Comparison of ENCODE assay signal across 8 cellular contexts in the genomic region with DNA sequence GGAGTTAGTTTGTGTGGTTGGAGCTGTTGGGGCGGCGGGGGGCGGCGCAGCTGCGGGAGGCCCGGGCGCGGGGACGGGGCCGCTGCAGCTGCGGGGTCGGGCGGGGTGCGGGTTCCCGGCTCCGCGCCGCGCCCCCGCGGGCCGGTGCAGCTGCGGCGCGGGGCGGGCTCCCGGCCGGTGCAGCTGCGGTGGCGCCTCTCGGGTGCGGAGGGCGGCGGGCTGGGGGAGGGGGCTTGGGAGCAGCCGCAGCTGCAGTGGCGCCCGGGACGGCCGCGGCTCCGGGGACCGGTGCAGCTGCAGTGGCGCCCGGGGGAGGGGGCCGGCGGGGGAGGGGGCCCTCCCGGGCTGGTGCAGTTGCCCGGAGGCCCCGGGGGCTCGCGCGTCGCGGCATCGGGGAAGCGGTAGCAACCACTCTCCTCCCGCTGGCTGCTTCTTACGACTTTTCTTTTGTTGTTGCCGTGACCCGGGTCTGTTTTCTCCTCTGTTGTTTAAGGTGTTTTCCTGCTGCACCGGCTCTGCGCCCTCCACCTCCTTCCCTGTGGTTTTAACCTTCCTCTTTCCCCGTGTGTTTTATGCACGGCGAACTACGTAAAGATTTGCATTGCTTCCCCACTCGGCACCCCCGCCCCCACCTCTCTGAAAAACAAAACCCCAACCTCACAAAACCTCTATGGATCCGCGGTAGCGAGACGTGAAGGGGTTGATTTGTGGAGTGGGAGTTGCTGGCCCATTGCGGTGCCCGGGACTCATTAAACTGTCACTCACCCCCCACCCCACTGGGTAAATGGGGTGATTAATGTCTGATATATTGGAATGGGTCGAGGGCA. TPM values are rescaled to one million over a fixed set of nuclear protein-coding genes. Genes with fewer than 3 reads are reported as not detected.
DNase-seq lines count a peak whose midpoint lies in the region; ATAC-seq and TF ChIP-seq lines count a peak whose summit lies in the region.

No MANE protein-coding gene starts in this region.

- BruUV-seq in OCI-LY7 (replicated peaks; lab: Mats Ljungman, UMichigan) = no TSS peak

- H3K27me3 ChIP-seq in cardiac muscle cell = peaks cover 2% of the 10 kb centered on the region

- peaks cover 6% of the 10 kb centered on the region; the same call in 1 of the 2 replicates for H3K79me2 ChIP-seq in OCI-LY7 (ENCODE audit: insufficient read depth, low read depth, low read length)

- H3K9me3 ChIP-seq in OCI-LY7 (ENCODE audit: low read length) (no peaks in the 10 kb centered on the region), cardiac muscle cell (ENCODE audit: low read depth) (no peaks in the 10 kb centered on the region)

- peaks cover 7% of the 10 kb centered on the region; the same call in 1 of the 2 replicates for H3K36me3 ChIP-seq in OCI-LY7 (ENCODE audit: insufficient read depth, low read length)
- peaks cover under 1% of the 10 kb centered on the region for H3K36me3 ChIP-seq in cardiac muscle cell

- POLR2A ChIA-PET in OCI-LY7 (lab: Charles Lee) = interaction anchor here (0.7 kb wide), 1 partner anchor 1897 kb away, joined by 3 read pairs; no protein-coding TSS in a partner anchor

- peak; percentile 54 for DNase-seq in 8988T
- DNase-seq in OCI-LY7 (ENCODE audit: low spot score) = peak; percentile 67
- peak; percentile 30 for DNase-seq in activated gamma-delta T cell treated with anti-CD3 and anti-CD28 coated beads, Interleukin-2, amount 50 U/mL, for 16 hours (ENCODE audit: low read depth)
- DNase-seq in cardiac muscle cell (ENCODE audit: low read depth in 1 of 2, low spot score in 1 of 2) = peak; percentile 18 to 66
- DNase-seq in pons (ENCODE audit: low spot score) = peak; percentile 55

- no peaks in the 10 kb centered on the region for H3K9me2 ChIP-seq in OCI-LY7 (ENCODE audit: insufficient read depth, low read length)

- intact Hi-C loops in OCI-LY7 (cut with micrococcal nuclease; ENCODE audit: unreplicated experiment) = loop anchor here (5.0 to 10.0 kb wide), 3 partner anchors 225 to 603 kb away; a partner anchor contains a TSS

- CTCF ChIA-PET in OCI-LY7 (lab: Charles Lee; ENCODE audit: unreplicated experiment) = no interaction called here

- H3K4me1 ChIP-seq in OCI-LY7 (ENCODE audit: insufficient read depth, low read length, poor library complexity, severe bottlenecking) = peaks cover 41% of the 10 kb centered on the region
- H3K4me1 ChIP-seq in cardiac muscle cell (ENCODE audit: low read depth) = peaks cover 34% of the 10 kb centered on the region

- peak overlapping the region; percentile 49 for H3K27ac ChIP-seq in OCI-LY7 (ENCODE audit: low read depth, low read length, poor library complexity, severe bottlenecking)
- no peak overlapping the region for H3K27ac ChIP-seq in cardiac muscle cell

- H2AFZ ChIP-seq in OCI-LY7 (ENCODE audit: low read length) = peak overlapping the region; percentile 31; the same call in 1 of the 2 replicates

- H3K4me3 ChIP-seq in OCI-LY7 (ENCODE audit: low read depth, low read length, poor library complexity, severe bottlenecking) = peak overlapping the region; percentile 79
- peak overlapping the region; percentile 87 for H3K4me3 ChIP-seq in cardiac muscle cell

- ATAC-seq in GM18505 (IDR thresholded peaks at IDR 0.05; ENCODE audit: unreplicated experiment) (no peak), GM19023 (IDR thresholded peaks at IDR 0.05; ENCODE audit: unreplicated experiment) (no peak), GM19035 (IDR thresholded peaks at IDR 0.05; ENCODE audit: unreplicated experiment) (no peak)

- peaks cover 41% of the 10 kb centered on the region for H4K20me1 ChIP-seq in OCI-LY7 (ENCODE audit: insufficient read depth, low read length)

- TF ChIP-seq CTCF in OCI-LY7 (conservative IDR thresholded peaks at IDR 0.05; ENCODE audit: low read length) = no peak
- TF ChIP-seq CTCF in cardiac muscle cell (IDR thresholded peaks at IDR 0.05; ENCODE audit: low read depth, low read length) = no peak

- H3K4me2 ChIP-seq in OCI-LY7 (ENCODE audit: low read length) = peak overlapping the region; percentile 98

- peak; percentile 61 for TF ChIP-seq POLR2A in GM18505 (IDR thresholded peaks at IDR 0.05; ENCODE audit: borderline replicate concordance, extremely low read depth, insufficient read depth, insufficient read length)

RNA-seq across cellular contexts. Expression of a gene that starts 1.7 kb away (rescaled TPM):
- 18.9 and 21.0 TPM in 2 replicates for total RNA-seq in OCI-LY7 (2014; rRNA removed; shearing (Covaris generic))
- total RNA-seq in OCI-LY7 (2022) (9.9 and 12.2 TPM in 2 replicates), cardiac muscle cell (11.0 and 16.0 TPM in 2 replicates)
- polyA plus RNA-seq in cardiac muscle cell = 1.5 and 1.7 TPM in 2 replicates
